In the genomic region with DNA sequence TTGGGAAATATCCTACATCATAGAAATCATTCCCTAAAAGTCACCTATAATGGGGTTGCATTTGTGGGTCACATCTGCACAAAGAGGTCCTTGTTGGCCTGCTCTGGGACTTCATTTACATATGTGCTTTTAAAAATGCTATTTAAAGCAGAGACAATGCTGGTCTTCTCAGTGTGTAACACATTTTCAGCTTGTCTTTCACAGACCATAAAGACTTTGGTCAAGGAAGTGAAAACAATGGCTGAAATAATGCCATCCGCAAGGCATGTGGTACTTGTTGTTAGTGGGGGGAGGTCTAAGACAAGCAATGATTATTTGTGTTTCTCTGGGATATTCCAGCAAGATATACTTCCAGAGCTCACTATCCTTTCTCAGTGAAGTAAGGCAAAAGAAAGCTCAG, we compare ENCODE assay signal across 17 cellular contexts.
DNase-seq lines count a peak whose midpoint lies in the region; ATAC-seq, FAIRE-seq and TF ChIP-seq lines count a peak whose summit lies in the region.
"Had no signal": no experiment of that assay in that cellular context is flagged by ENCODE, and none has a peak within 500 bp of the region (broad histone marks: within the 10 kb centered on the region; RNA-seq: fewer than 3 reads in every experiment).

No MANE protein-coding gene starts in this region.

- no peaks in the 10 kb centered on the region for H3K23me2 ChIP-seq in H1 (ENCODE audit: low read depth, low read length)

- no peak overlapping the region for H3K14ac ChIP-seq in H1 (ENCODE audit: insufficient read length)

- no peak overlapping the region for H2BK12ac ChIP-seq in H1 (ENCODE audit: low read depth, low read length)

- no peak for TF ChIP-seq RAD21 in H1 (IDR thresholded peaks at IDR 0.05 in 1 of 2, conservative IDR thresholded peaks at IDR 0.05 in 1 of 2; ENCODE audit: low read depth in 2 of 2, low read length in 2 of 2)

- no peaks in the 10 kb centered on the region for H3K79me2 ChIP-seq in H1 (ENCODE audit: control insufficient read depth in 1 of 2, insufficient read depth in 2 of 2, low read length in 2 of 2)

- no peak overlapping the region for H4K8ac ChIP-seq in H1 (ENCODE audit: extremely low read depth, insufficient read depth, low read length)

- no peak overlapping the region for H2BK120ac ChIP-seq in H1 (replicated peaks; ENCODE audit: low read depth, low read length)

- no peak for TF ChIP-seq POLR2A in H1 (IDR thresholded peaks at IDR 0.05; ENCODE audit: control extremely low read depth in 1 of 2, low read depth in 2 of 2, low read length in 2 of 2)

- H3K27ac ChIP-seq in right atrium auricular region, result peak overlapping the region; percentile 13 to 54
- H3K27ac ChIP-seq in heart right ventricle, result peak overlapping the region in 5 of 10 donors; percentile 4 to 72 (median 17)
- H3K27ac ChIP-seq in H1 (ENCODE audit: low read depth, low read length), result 0 out of 2 replicates have a peak overlapping the region, but pooled peaks have one; percentile 6
- H3K27ac ChIP-seq: A549, KMS-11, RWPE1 had no signal

- intact Hi-C loops in heart right ventricle (cut with DNase I), result loop anchor here in 8 of 10 donors (1.0 to 10.0 kb wide), 7 partner anchors 42 to 226 kb away; no protein-coding TSS in a partner anchor

- CTCF ChIA-PET in H1 (lab: Charles Lee; ENCODE audit: partially characterized antibody), result interaction anchor here (0.6 to 8.2 kb wide), 44 partner anchors 15 to 603 kb away, joined by 3 to 162 read pairs (median 5); no protein-coding TSS in a partner anchor

- DNase-seq in right atrium auricular region (ENCODE audit: low spot score), result no peak
- no peak for DNase-seq in heart right ventricle
- DNase-seq in H1 (ENCODE audit: low read depth in 1 of 2, low spot score in 2 of 2), result no peak
- DNase-seq in pons (ENCODE audit: low spot score), result peak; percentile 25
- no peak for DNase-seq in activated CD4-positive, CD25-positive, alpha-beta regulatory T cell (lab: John Stamatoyannopoulos, UW)
- no peak for DNase-seq in NCI-H2171 treated with DMSO at 0.1 percent for 48 hours (lab: John Stamatoyannopoulos, UW)
- DNase-seq in NCI-H1930 (lab: John Stamatoyannopoulos, UW), result no peak
- DNase-seq: Calu3; CD8-positive, alpha-beta T cell; H9; NCI-H226; NCI-H524 treated with DMSO at 0.1 percent for 48 hours; SIG-M5 had no signal

- TF ChIP-seq CTCF in right atrium auricular region (IDR thresholded peaks at IDR 0.05) (no peak), heart right ventricle (IDR thresholded peaks at IDR 0.05) (no peak), H1 (IDR thresholded peaks at IDR 0.05; ENCODE audit: control extremely low read depth in 1 of 3, insufficient read depth in 1 of 3, low read depth in 1 of 3, low read length in 3 of 3) (no peak)

- H3K27me3 ChIP-seq in right atrium auricular region, result no peaks in the 10 kb centered on the region
- H3K27me3 ChIP-seq in heart right ventricle, result no peaks in the 10 kb centered on the region
- no peaks in the 10 kb centered on the region for H3K27me3 ChIP-seq in H1 (replicated peaks in 1 of 4; ENCODE audit: control insufficient read depth in 3 of 4, extremely low read depth in 1 of 4, insufficient read depth in 3 of 4, low read length in 3 of 4)

- no peak overlapping the region for H3K23ac ChIP-seq in H1 (ENCODE audit: insufficient read length)

- no peak for ATAC-seq in heart right ventricle
- ATAC-seq in HG03457 (IDR thresholded peaks at IDR 0.05; ENCODE audit: unreplicated experiment), result no peak
- ATAC-seq: CD8-positive, alpha-beta T cell had no signal

- H3K4me1 ChIP-seq in right atrium auricular region (peaks cover 0 to 40% of the 10 kb centered on the region in 2 donors), heart right ventricle (peaks cover 19 to 58% (median 37%) of the 10 kb centered on the region in 9 donors), H1 (replicated peaks in 1 of 4; ENCODE audit: control insufficient read depth in 3 of 4, insufficient read depth in 4 of 4, low read length in 3 of 4) (peaks cover 0 to 5% (median 4%) of the 10 kb centered on the region in 4 experiments; a peak in 4 of 7 replicates)
- H3K4me1 ChIP-seq: A549 had no signal

- POLR2A ChIA-PET in H1 (lab: Charles Lee; ENCODE audit: partially characterized antibody), result interaction anchor here (1.2 to 1.3 kb wide), 2 partner anchors 12 to 34 kb away, joined by 3 to 6 read pairs; no protein-coding TSS in a partner anchor

- H3K36me3 ChIP-seq in right atrium auricular region (peaks cover 84% of the 10 kb centered on the region), heart right ventricle (peaks cover 0 to 88% (median 28%) of the 10 kb centered on the region in 9 donors), H1 (ENCODE audit: control insufficient read depth in 2 of 4, insufficient read depth in 4 of 4, low read length in 3 of 4) (peaks cover 0 to 9% (median 3%) of the 10 kb centered on the region in 4 experiments; a peak in 3 of 8 replicates)

- no peak overlapping the region for H2AK5ac ChIP-seq in H1 (ENCODE audit: low read depth, low read length)

- no peak for TF ChIP-seq EP300 in H1 (IDR thresholded peaks at IDR 0.05; ENCODE audit: borderline replicate concordance in 1 of 2, low read depth in 2 of 2, low read length in 2 of 2)

- no peaks in the 10 kb centered on the region for H4K20me1 ChIP-seq in H1 (replicated peaks in 1 of 2; ENCODE audit: control insufficient read depth in 1 of 2, insufficient read depth in 2 of 2, low read length in 2 of 2)

- no peaks in the 10 kb centered on the region for H3K79me1 ChIP-seq in H1 (ENCODE audit: low read depth, low read length)

- no peak overlapping the region for H2AFZ ChIP-seq in H1 (ENCODE audit: low read length)

- no peak overlapping the region for H4K91ac ChIP-seq in H1 (replicated peaks; ENCODE audit: insufficient read length, low read length)

- no peaks in the 10 kb centered on the region for H3K9me3 ChIP-seq in right atrium auricular region
- H3K9me3 ChIP-seq in heart right ventricle, result no peaks in the 10 kb centered on the region
- no peaks in the 10 kb centered on the region for H3K9me3 ChIP-seq in H1 (ENCODE audit: insufficient read depth in 2 of 2, low read depth in 1 of 2, low read length in 1 of 2)
- H3K9me3 ChIP-seq: A549 had no signal

- H3K4me2 ChIP-seq in H1 (ENCODE audit: insufficient read depth in 1 of 2, low read depth in 2 of 2, low read length in 2 of 2), result no peak overlapping the region
- H3K4me2 ChIP-seq: A549, KMS-11 had no signal

- no peak overlapping the region for H3K56ac ChIP-seq in H1 (replicated peaks; ENCODE audit: insufficient read length, low read depth, low read length)

- no peak overlapping the region for H2BK20ac ChIP-seq in H1 (ENCODE audit: low read length)

- H3K9ac ChIP-seq in H1 (replicated peaks in 1 of 4; ENCODE audit: extremely low read depth in 1 of 4, low read depth in 3 of 4, low read length in 3 of 4), result no peak overlapping the region
- H3K9ac ChIP-seq: KMS-11 had no signal

- no peak overlapping the region for H3K4ac ChIP-seq in H1 (replicated peaks; ENCODE audit: insufficient read length, low read depth, low read length)

- no peak overlapping the region for H2BK15ac ChIP-seq in H1 (ENCODE audit: low read length)

- FAIRE-seq in H1 (lab: Jason Lieb, UNC), result peak; percentile 65
- FAIRE-seq: A549 had no signal

- H2BK5ac ChIP-seq in H1 (ENCODE audit: low read depth, low read length), result no peak overlapping the region

- H3K18ac ChIP-seq in H1 (ENCODE audit: extremely low read depth, low read length), result no peak overlapping the region

- H3K4me3 ChIP-seq in right atrium auricular region (no peak overlapping the region), heart right ventricle (no peak overlapping the region), H1 (ENCODE audit: extremely low read depth in 1 of 4, insufficient read depth in 2 of 4, low read depth in 3 of 4, low read length in 4 of 4) (no peak overlapping the region)
- H3K4me3 ChIP-seq: A549 had no signal

- WGBS in heart right ventricle, 2 donors, result 50 to 72% methylated on average over 1 of the region's 1 CpG
- 89% methylated on average over 1 of the region's 1 CpG; no CpG with 5 or more reads in 1 of the 2 experiments for WGBS in H1 (ENCODE audit: extremely low coverage in 1 of 2, insufficient coverage in 1 of 2, insufficient read length in 1 of 2, insufficient replicate concordance in 2 of 2, low coverage in 1 of 2, low lambda C conversion rate in 2 of 2, missing lambda C conversion rate in 1 of 2), 2 experiments

- no peak overlapping the region for H4K5ac ChIP-seq in H1 (ENCODE audit: insufficient read length, low read depth, low read length)

TF ChIP-seq in H1, 55 proteins besides CTCF, POLR2A, EP300 and RAD21:
- no peak for TF ChIP-seq GABPA (IDR thresholded peaks at IDR 0.05; ENCODE audit: borderline replicate concordance, insufficient read depth, low read length)
- no peak for TF ChIP-seq HDAC6 (IDR thresholded peaks at IDR 0.05; ENCODE audit: low read depth, low read length)
- no peak for TF ChIP-seq NANOG (IDR thresholded peaks at IDR 0.05; ENCODE audit: insufficient read depth, low read depth, low read length, poor library complexity, severe bottlenecking)
- no peak for TF ChIP-seq SIX5 (IDR thresholded peaks at IDR 0.05; ENCODE audit: low read depth, low read length)
- no peak for TF ChIP-seq CBX5 (IDR thresholded peaks at IDR 0.05; ENCODE audit: low read depth, low read length)
- TF ChIP-seq SUZ12 (IDR thresholded peaks at IDR 0.05; ENCODE audit: low read length), result no peak
- TF ChIP-seq SRF (IDR thresholded peaks at IDR 0.05; ENCODE audit: low read depth, low read length), result no peak
